In the genomic region with DNA sequence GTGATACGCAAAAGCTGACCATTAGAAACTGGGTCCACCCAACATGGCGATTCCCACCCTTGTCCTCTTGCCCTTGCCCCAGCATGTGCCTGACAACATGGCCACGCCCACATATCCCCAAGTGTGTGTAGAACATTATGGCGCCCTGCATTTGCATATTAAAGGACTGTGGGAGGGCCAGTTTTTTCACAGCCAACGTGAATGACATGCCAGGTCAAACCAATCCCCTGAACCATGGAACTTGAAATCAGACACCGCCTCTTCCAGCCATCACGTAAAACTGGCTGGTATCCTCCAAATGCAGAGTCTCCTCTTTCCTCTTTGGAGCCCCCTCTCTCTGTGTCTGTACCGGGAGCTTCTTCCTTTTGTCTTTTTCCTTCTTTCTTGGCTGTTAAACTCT, we compare ENCODE assay signal across 22 cellular contexts.
"Had no signal": no experiment of that assay in that cellular context is flagged by ENCODE, and none has a peak within 500 bp of the region (broad histone marks: within the 10 kb centered on the region; RNA-seq: fewer than 3 reads in every experiment).

No MANE protein-coding gene starts in this region.

- H3K36me3 Mint-ChIP-seq: immature natural killer cell; stimulated activated naive B cell treated with anti-CD40 and anti-IgM and Interleukin-4, amounts not matched to agents 10 μg/mL and 1 μg/mL and 100 μg/mL, for 72 hours had no signal

- H3K27me3 ChIP-seq: breast epithelium, sigmoid colon, spleen, upper lobe of right lung had no signal

- H3K4me3 Mint-ChIP-seq: activated CD4-positive, alpha-beta T cell treated with anti-CD3 and anti-CD28 coated beads, Interleukin-2, amount 10 ng/mL, durations not matched to agents 7 days and 5 days; activated T-cell treated with anti-CD3 and anti-CD28 coated beads, Interleukin-2, amount 50 U/mL, for 4 hours; immature natural killer cell; nephron; stimulated activated naive B cell treated with anti-CD40 and anti-IgM and Interleukin-4, amounts not matched to agents 10 μg/mL and 1 μg/mL and 100 μg/mL, for 72 hours had no signal

- DNase-seq: activated CD4-positive, alpha-beta T cell treated with anti-CD3 and anti-CD28 coated beads, Interleukin-2, amount 10 ng/mL, durations not matched to agents 7 days and 5 days; activated CD8-positive, alpha-beta memory T cell treated with anti-CD3 and anti-CD28 coated beads, Interleukin-2, amount 50 U/mL, for 4 hours; activated naive CD4-positive, alpha-beta T cell treated with anti-CD3 and anti-CD28 coated beads, Interleukin-2, amount 50 U/mL, for 16 hours; activated T-cell treated with anti-CD3 and anti-CD28 coated beads, Interleukin-2, amount 50 U/mL, for 4 hours; erythroblast; hypothalamus; immature natural killer cell; kidney glomerular epithelial cell; left ventricle myocardium inferior; mammary epithelial cell; midbrain; nucleus accumbens; posterior cingulate gyrus; sigmoid colon; spleen; stimulated activated naive B cell treated with anti-CD40 and anti-IgM and Interleukin-4, amounts not matched to agents 10 μg/mL and 1 μg/mL and 100 μg/mL, for 72 hours; T1000; upper lobe of right lung had no signal

- H3K4me1 ChIP-seq: breast epithelium, left ventricle myocardium inferior, sigmoid colon, spleen, upper lobe of right lung had no signal

- ATAC-seq: activated CD4-positive, CD25-positive, alpha-beta regulatory T cell treated with anti-CD3 and anti-CD28 coated beads, Interleukin-2, amount 50 U/mL, for 24 hours; activated T-cell treated with anti-CD3 and anti-CD28 coated beads, Interleukin-2, amount 50 U/mL, for 4 hours; stimulated activated naive B cell treated with anti-CD40 and anti-IgM and Interleukin-4, amounts not matched to agents 10 μg/mL and 1 μg/mL and 100 μg/mL, for 72 hours; upper lobe of right lung had no signal

- H3K27ac Mint-ChIP-seq: activated CD4-positive, alpha-beta T cell treated with anti-CD3 and anti-CD28 coated beads, Interleukin-2, amount 10 ng/mL, durations not matched to agents 7 days and 5 days; immature natural killer cell; nephron; stimulated activated naive B cell treated with anti-CD40 and anti-IgM and Interleukin-4, amounts not matched to agents 10 μg/mL and 1 μg/mL and 100 μg/mL, for 72 hours had no signal

- H3K27ac ChIP-seq: breast epithelium, coronary artery, left ventricle myocardium inferior, sigmoid colon, spleen, upper lobe of right lung had no signal

- H3K9me3 Mint-ChIP-seq: activated CD4-positive, alpha-beta T cell treated with anti-CD3 and anti-CD28 coated beads, Interleukin-2, amount 10 ng/mL, durations not matched to agents 7 days and 5 days had no signal

- H3K4me3 ChIP-seq: breast epithelium, coronary artery, left ventricle myocardium inferior, sigmoid colon, spleen, upper lobe of right lung had no signal

- H3K27me3 Mint-ChIP-seq: activated CD4-positive, alpha-beta T cell treated with anti-CD3 and anti-CD28 coated beads, Interleukin-2, amount 10 ng/mL, durations not matched to agents 7 days and 5 days; stimulated activated naive B cell treated with anti-CD40 and anti-IgM and Interleukin-4, amounts not matched to agents 10 μg/mL and 1 μg/mL and 100 μg/mL, for 72 hours had no signal

- H3K9me3 ChIP-seq: breast epithelium, upper lobe of right lung had no signal

- H3K36me3 ChIP-seq: breast epithelium, left ventricle myocardium inferior, sigmoid colon, spleen, upper lobe of right lung had no signal

- H3K4me1 Mint-ChIP-seq: activated CD4-positive, alpha-beta T cell treated with anti-CD3 and anti-CD28 coated beads, Interleukin-2, amount 10 ng/mL, durations not matched to agents 7 days and 5 days; immature natural killer cell; nephron; stimulated activated naive B cell treated with anti-CD40 and anti-IgM and Interleukin-4, amounts not matched to agents 10 μg/mL and 1 μg/mL and 100 μg/mL, for 72 hours had no signal
